27 cellular contexts compared by ENCODE assay signal in genomic region chr16:14493791-14494190, GRCh38.
DNase-seq lines count a peak whose midpoint lies in the region; ATAC-seq, FAIRE-seq and TF ChIP-seq lines count a peak whose summit lies in the region.
"Had no signal": no experiment of that assay in that cellular context is flagged by ENCODE, and none has a peak within 500 bp of the region (broad histone marks: within the 10 kb centered on the region; RNA-seq: fewer than 3 reads in every experiment).

No MANE protein-coding gene starts in this region.

- CTCF ChIA-PET in HepG2 (lab: Yijun Ruan, JAX; ENCODE audit: low intra/inter-chr PET ratio, low total read pairs), result no interaction called here

- no peak overlapping the region for H2BK120ac ChIP-seq in mesenchymal stem cell (ENCODE audit: low read depth, low read length)

- peaks cover 24% of the 10 kb centered on the region for H3K79me1 ChIP-seq in mesenchymal stem cell (replicated peaks; ENCODE audit: low read length, poor library complexity, severe bottlenecking)

- in situ Hi-C loops in HepG2 (cut with HindIII; ENCODE audit: extremely low pct_ligation_motif_present, low pct_unique_long_range_greater_than_20kb), result no loop called here

- H3K4me3 ChIP-seq in HepG2 (replicated peaks in 1 of 3; ENCODE audit: insufficient read depth in 1 of 3, low read depth in 2 of 3, low read length in 3 of 3) (no peak overlapping the region), right lobe of liver (no peak overlapping the region), esophagus muscularis mucosa (no peak overlapping the region), sigmoid colon (no peak overlapping the region), mesenchymal stem cell (ENCODE audit: insufficient read depth in 1 of 2, low read depth in 1 of 2, low read length in 2 of 2) (no peak overlapping the region)
- H3K4me3 ChIP-seq: BLaER1 treated with 17β-estradiol and CSF1 and Interleukin-3, amounts not matched to agents 10 nM and 100 nM; GM12878; GM23338 had no signal

- no peak; a peak in 1 of 4 replicates for TF ChIP-seq EP300 in HepG2 (IDR thresholded peaks at IDR 0.05; ENCODE audit: low read depth in 2 of 2, low read length in 2 of 2)
- TF ChIP-seq EP300 in HepG2 (CRISPR knock-in tag; IDR thresholded peaks at IDR 0.05; ENCODE audit: borderline replicate concordance), result no peak
- TF ChIP-seq EP300 in esophagus muscularis mucosa (IDR thresholded peaks at IDR 0.05), result no peak
- TF ChIP-seq EP300 in sigmoid colon (IDR thresholded peaks at IDR 0.05), result no peak

- WGBS in HepG2 (ENCODE audit: low lambda C conversion rate), result 24% methylated on average over 5 of the region's 5 CpGs
- WGBS in right lobe of liver (ENCODE audit: insufficient coverage, low coverage, low lambda C conversion rate, missing lambda C conversion rate), result 90% methylated on average over 5 of the region's 5 CpGs
- WGBS in esophagus muscularis mucosa, result 88% methylated on average over 5 of the region's 5 CpGs
- 88 to 94% methylated on average over 5 of the region's 5 CpGs for WGBS in sigmoid colon, 2 donors
- WGBS in mesenchymal stem cell, result 95% methylated on average over 5 of the region's 5 CpGs

- no peak overlapping the region for H3K4ac ChIP-seq in mesenchymal stem cell (ENCODE audit: low read depth in 1 of 2, low read length in 2 of 2)

- H2BK5ac ChIP-seq in mesenchymal stem cell (ENCODE audit: low read depth, low read length, poor library complexity, severe bottlenecking), result no peak overlapping the region

- H3K36me3 ChIP-seq in HepG2 (replicated peaks in 1 of 2; ENCODE audit: control insufficient read depth in 1 of 2, insufficient read depth in 2 of 2, low read length in 2 of 2) (peaks cover 0 to 4% of the 10 kb centered on the region in 2 experiments; a peak in 1 of 5 replicates), right lobe of liver (no peaks in the 10 kb centered on the region), esophagus muscularis mucosa (peaks cover 0 to 7% (median 0%) of the 10 kb centered on the region in 4 donors), sigmoid colon (no peaks in the 10 kb centered on the region), mesenchymal stem cell (ENCODE audit: control insufficient read depth in 1 of 2, insufficient read depth in 2 of 2, low read depth in 1 of 2, low read length in 2 of 2) (peaks cover 2 to 4% of the 10 kb centered on the region in 2 experiments)
- H3K36me3 ChIP-seq: BE2C had no signal

- TF ChIP-seq CTCF in HepG2 (CRISPR knock-in tag; IDR thresholded peaks at IDR 0.05) (no peak), right lobe of liver (IDR thresholded peaks at IDR 0.05) (no peak), esophagus muscularis mucosa (IDR thresholded peaks at IDR 0.05) (no peak), sigmoid colon (IDR thresholded peaks at IDR 0.05) (no peak)

- H3K4me1 Mint-ChIP-seq in T-helper 17 cell, result peaks cover 38% of the 10 kb centered on the region

- ATAC-seq in HepG2 (peak; percentile 42), right lobe of liver (no peak), T-helper 17 cell (no peak)
- ATAC-seq: GM12878, GM23338, HCT116 had no signal

- no peak overlapping the region for H3K23ac ChIP-seq in mesenchymal stem cell (ENCODE audit: low read length in 2 of 2)

- BruUV-seq in HepG2 (replicated peaks; lab: Mats Ljungman, UMichigan), result no TSS peak

- H3K4me2 ChIP-seq in HepG2 (ENCODE audit: low read depth, low read length) (peak overlapping the region; percentile 38), mesenchymal stem cell (ENCODE audit: low read length, poor library complexity, severe bottlenecking) (no peak overlapping the region)
- H3K4me2 ChIP-seq: GM23338 had no signal

- H4K20me1 ChIP-seq in HepG2 (ENCODE audit: insufficient read depth, low read length), result no peaks in the 10 kb centered on the region

- no peak overlapping the region for H4K91ac ChIP-seq in mesenchymal stem cell (ENCODE audit: low read length)

- H3K27me3 ChIP-seq in HepG2 (ENCODE audit: control insufficient read depth in 1 of 2, insufficient read depth in 2 of 2, low read length in 2 of 2), result no peaks in the 10 kb centered on the region
- no peaks in the 10 kb centered on the region for H3K27me3 ChIP-seq in right lobe of liver
- no peaks in the 10 kb centered on the region for H3K27me3 ChIP-seq in esophagus muscularis mucosa
- H3K27me3 ChIP-seq in sigmoid colon, result no peaks in the 10 kb centered on the region
- no peaks in the 10 kb centered on the region for H3K27me3 ChIP-seq in mesenchymal stem cell (ENCODE audit: control insufficient read depth in 1 of 2, insufficient read depth in 1 of 2, low read length in 2 of 2)
- H3K27me3 ChIP-seq: BE2C; BLaER1 treated with 17β-estradiol and CSF1 and Interleukin-3, amounts not matched to agents 10 nM and 100 nM had no signal

- H3K9me3 ChIP-seq in HepG2 (ENCODE audit: low read length) (no peaks in the 10 kb centered on the region), right lobe of liver (no peaks in the 10 kb centered on the region), T-helper 17 cell (ENCODE audit: control insufficient read depth, low read length, poor library complexity, severe bottlenecking) (no peaks in the 10 kb centered on the region), esophagus muscularis mucosa (no peaks in the 10 kb centered on the region), sigmoid colon (no peaks in the 10 kb centered on the region), mesenchymal stem cell (ENCODE audit: control insufficient read depth, low read length) (no peaks in the 10 kb centered on the region)
- H3K9me3 ChIP-seq: BE2C; BLaER1 treated with 17β-estradiol and CSF1 and Interleukin-3, amounts not matched to agents 10 nM and 100 nM had no signal

- TF ChIP-seq POLR2A in HepG2 (IDR thresholded peaks at IDR 0.05; ENCODE audit: insufficient read depth in 1 of 2, low read depth in 2 of 2, low read length in 2 of 2) (no peak), right lobe of liver (IDR thresholded peaks at IDR 0.05) (no peak), esophagus muscularis mucosa (IDR thresholded peaks at IDR 0.05; ENCODE audit: low read depth) (no peak), sigmoid colon (IDR thresholded peaks at IDR 0.05) (no peak)

- peak; percentile 12 for FAIRE-seq in HepG2 (lab: Jason Lieb, UNC)
- FAIRE-seq: A204.1, D721Med, GM12878, GM19239 had no signal

- H3K27ac Mint-ChIP-seq in T-helper 17 cell, result peak overlapping the region; percentile 37
- H3K27ac Mint-ChIP-seq: CD4-positive, alpha-beta T cell; GM23338; HFFc6 had no signal

- intact Hi-C loops in HepG2 (cut with micrococcal nuclease; ENCODE audit: unreplicated experiment), result no loop called here
- intact Hi-C loops in right lobe of liver (cut with DNase I), result no loop called here
- intact Hi-C loops in esophagus muscularis mucosa (cut with DNase I), result no loop called here
- intact Hi-C loops in sigmoid colon (cut with DNase I), result no loop called here

- H3K27ac ChIP-seq in HepG2 (ENCODE audit: extremely low read length, insufficient read depth, low read length), result peak overlapping the region; percentile 21
- H3K27ac ChIP-seq in right lobe of liver, result no peak overlapping the region
- no peak overlapping the region for H3K27ac ChIP-seq in esophagus muscularis mucosa (replicated peaks in 1 of 4)
- no peak overlapping the region for H3K27ac ChIP-seq in sigmoid colon
- no peak overlapping the region for H3K27ac ChIP-seq in mesenchymal stem cell (ENCODE audit: low read length, poor library complexity, severe bottlenecking)
- H3K27ac ChIP-seq: 22Rv1; BLaER1 treated with 17β-estradiol and CSF1 and Interleukin-3, amounts not matched to agents 10 nM and 100 nM had no signal

- H2BK15ac ChIP-seq in mesenchymal stem cell (ENCODE audit: low read depth, poor library complexity, severe bottlenecking), result no peak overlapping the region

- no peak overlapping the region for H3K18ac ChIP-seq in mesenchymal stem cell (ENCODE audit: low read depth in 1 of 2, low read length in 2 of 2)

- no peak for TF ChIP-seq RAD21 in HepG2 (CRISPR knock-in tag; IDR thresholded peaks at IDR 0.05)

- DNase-seq in HepG2 (ENCODE audit: low spot score) (peak; percentile 60), right lobe of liver (no peak), T-helper 17 cell (no peak), esophagus muscularis mucosa (ENCODE audit: extremely low spot score) (peak; percentile 57), sigmoid colon (no peak), SK-N-DZ (ENCODE audit: low spot score) (no peak), mesenchymal stem cell (no peak)
- DNase-seq: ACHN; AML-193; BE2C; CD4-positive, alpha-beta T cell; CD8-positive, alpha-beta memory T cell; DMS 273 treated with DMSO at 0.1 percent for 48 hours; DMS79; EL; GDM1; H9; HFFc6 had no signal

- H3K4me1 ChIP-seq in HepG2 (ENCODE audit: insufficient read depth, low read length) (peaks cover 86% of the 10 kb centered on the region), right lobe of liver (peaks cover 0 to 21% (median 0%) of the 10 kb centered on the region in 4 donors), esophagus muscularis mucosa (peaks cover 5 to 34% (median 14%) of the 10 kb centered on the region in 4 donors), sigmoid colon (peaks cover 0 to 27% (median 15%) of the 10 kb centered on the region in 4 donors), mesenchymal stem cell (ENCODE audit: control insufficient read depth, insufficient read depth, low read depth, low read length) (peaks cover 23% of the 10 kb centered on the region)

- H3K9ac ChIP-seq in HepG2 (ENCODE audit: insufficient read depth, low read depth, low read length) (no peak overlapping the region), mesenchymal stem cell (ENCODE audit: low read length) (no peak overlapping the region)
- H3K9ac ChIP-seq: BLaER1 treated with 17β-estradiol and CSF1 and Interleukin-3, amounts not matched to agents 10 nM and 100 nM had no signal

- no peak overlapping the region for H2AFZ ChIP-seq in HepG2 (ENCODE audit: low read length)
- no peak overlapping the region for H2AFZ ChIP-seq in mesenchymal stem cell (ENCODE audit: low read depth, low read length)
- H2AFZ ChIP-seq: GM23338 had no signal

- H3K14ac ChIP-seq in mesenchymal stem cell (ENCODE audit: low read length in 2 of 2), result no peak overlapping the region

- no peaks in the 10 kb centered on the region for H3K27me3 Mint-ChIP-seq in T-helper 17 cell
- H3K27me3 Mint-ChIP-seq: CD4-positive, alpha-beta T cell; CD8-positive, alpha-beta memory T cell had no signal

- H2BK12ac ChIP-seq in mesenchymal stem cell (ENCODE audit: low read length in 2 of 2), result no peak overlapping the region

- H3K36me3 Mint-ChIP-seq in T-helper 17 cell (ENCODE audit: low read depth), result peaks cover 13% of the 10 kb centered on the region

- POLR2A ChIA-PET in HepG2 (lab: Yijun Ruan, JAX), result no interaction called here

- H3K79me2 ChIP-seq in HepG2 (ENCODE audit: insufficient read depth, low read length), result peaks cover 2% of the 10 kb centered on the region

- no peak overlapping the region for H4K8ac ChIP-seq in mesenchymal stem cell (ENCODE audit: low read length)

- no peak overlapping the region for H2AK5ac ChIP-seq in mesenchymal stem cell (ENCODE audit: low read length, severe bottlenecking)

- H3K4me3 Mint-ChIP-seq in T-helper 17 cell, result no peak overlapping the region
- H3K4me3 Mint-ChIP-seq: CD14-positive monocyte; CD4-positive, alpha-beta T cell; CD8-positive, alpha-beta memory T cell; GM23338; H9; HFFc6 had no signal

TF ChIP-seq in HepG2, 621 proteins besides CTCF, POLR2A, EP300 and RAD21 (continues in another document):
- TF ChIP-seq SOX13 (IDR thresholded peaks at IDR 0.05) (no peak), SOX13 (CRISPR knock-in tag; conservative IDR thresholded peaks at IDR 0.05 in 1 of 2, IDR thresholded peaks at IDR 0.05 in 1 of 2) (peak in 1 of 2 experiments; percentile 23; a peak in 1 of 4 replicates), NCOA2 (CRISPR knock-in tag; IDR thresholded peaks at IDR 0.05) (0 out of 2 replicates have a peak, but pooled peaks have one; percentile 12)

Comparison
In these comparisons a context has a peak if more than half of its experiments do, and no peak if none do; other contexts are left out.
1. DNase-seq: peak in HepG2 (single experiment) and esophagus muscularis mucosa (single experiment); none in right lobe of liver (0 of 3), T-helper 17 cell (0 of 3), sigmoid colon (single experiment), SK-N-DZ (single experiment) and mesenchymal stem cell (single experiment).